11 cellular contexts compared by ENCODE assay signal in genomic region chr4:36325499-36325898, GRCh38. TPM values are rescaled to one million over a fixed set of nuclear protein-coding genes. Genes with fewer than 3 reads are reported as not detected.
DNase-seq lines count a peak whose midpoint lies in the region; ATAC-seq and TF ChIP-seq lines count a peak whose summit lies in the region.
"Had no signal": no experiment of that assay in that cellular context is flagged by ENCODE, and none has a peak within 500 bp of the region (broad histone marks: within the 10 kb centered on the region; RNA-seq: fewer than 3 reads in every experiment).

No MANE protein-coding gene starts in this region.

- H3K27me3 Mint-ChIP-seq in activated naive CD4-positive, alpha-beta T cell treated with anti-CD3 and anti-CD28 coated beads for 36 hours (ENCODE audit: low read depth): no peaks in the 10 kb centered on the region
- H3K27me3 Mint-ChIP-seq in stimulated activated naive CD8-positive, alpha-beta T cell treated with anti-CD3 and anti-CD28 coated beads, Interleukin-15, amount 100 ng/mL, for 72 hours: no peaks in the 10 kb centered on the region

- peak overlapping the region; percentile 59; the same call in 1 of the 2 replicates for H2AFZ ChIP-seq in OCI-LY7 (ENCODE audit: low read length)

- no peak overlapping the region for H3K4me3 Mint-ChIP-seq in activated naive CD4-positive, alpha-beta T cell treated with anti-CD3 and anti-CD28 coated beads for 36 hours
- peak overlapping the region; percentile 19 to 66 for H3K4me3 Mint-ChIP-seq in stimulated activated naive CD8-positive, alpha-beta T cell treated with anti-CD3 and anti-CD28 coated beads, Interleukin-15, amount 100 ng/mL, for 72 hours

- peaks cover 62% of the 10 kb centered on the region for H3K4me1 Mint-ChIP-seq in activated naive CD4-positive, alpha-beta T cell treated with anti-CD3 and anti-CD28 coated beads for 36 hours (ENCODE audit: low read depth)
- peaks cover 67% of the 10 kb centered on the region for H3K4me1 Mint-ChIP-seq in stimulated activated naive CD8-positive, alpha-beta T cell treated with anti-CD3 and anti-CD28 coated beads, Interleukin-15, amount 100 ng/mL, for 72 hours

- no peak overlapping the region for H3K4me3 ChIP-seq in OCI-LY7 (ENCODE audit: low read depth, low read length, poor library complexity, severe bottlenecking)

- peak; percentile 25 for DNase-seq in activated naive CD4-positive, alpha-beta T cell treated with anti-CD3 and anti-CD28 coated beads for 36 hours
- no peak for DNase-seq in activated naive CD4-positive, alpha-beta T cell treated with Interleukin-2 at 50 U/mL for 16 hours
- DNase-seq in OCI-LY7 (ENCODE audit: low spot score): peak; percentile 16
- DNase-seq in stimulated activated naive CD8-positive, alpha-beta T cell treated with anti-CD3 and anti-CD28 coated beads, Interleukin-15, amount 100 ng/mL, for 72 hours: no peak
- no peak for DNase-seq in RKO (ENCODE audit: low spot score)
- DNase-seq in NCI-H1436 (lab: John Stamatoyannopoulos, UW): no peak
- DNase-seq in putamen (ENCODE audit: low spot score): no peak
- DNase-seq: BE2C; effector CD8-positive, alpha-beta T cell; midbrain had no signal

- no peaks in the 10 kb centered on the region for H3K79me2 ChIP-seq in OCI-LY7 (ENCODE audit: insufficient read depth, low read depth, low read length)

- no peak overlapping the region for H3K27ac ChIP-seq in OCI-LY7 (ENCODE audit: low read depth, low read length, poor library complexity, severe bottlenecking)

- H3K4me1 ChIP-seq in OCI-LY7 (ENCODE audit: insufficient read depth, low read length, poor library complexity, severe bottlenecking): no peaks in the 10 kb centered on the region
- H3K4me1 ChIP-seq: BE2C had no signal

- POLR2A ChIA-PET in OCI-LY7 (lab: Charles Lee): interaction anchor here (1.2 to 1.3 kb wide), 2 partner anchors 11 to 72 kb away, joined by 3 to 5 read pairs; no protein-coding TSS in a partner anchor

- no peaks in the 10 kb centered on the region for H3K9me2 ChIP-seq in OCI-LY7 (ENCODE audit: insufficient read depth, low read length)

- no peaks in the 10 kb centered on the region for H3K9me3 ChIP-seq in OCI-LY7 (ENCODE audit: low read length)
- H3K9me3 ChIP-seq: BE2C had no signal

- TF ChIP-seq CTCF in OCI-LY7 (conservative IDR thresholded peaks at IDR 0.05; ENCODE audit: low read length): no peak

- intact Hi-C loops in activated naive CD4-positive, alpha-beta T cell treated with anti-CD3 and anti-CD28 coated beads for 36 hours (cut with micrococcal nuclease): loop anchor here (10.0 kb wide), 4 partner anchors 351 to 1989 kb away; partner anchors contain the start of genes PGM2 and TBC1D1
- intact Hi-C loops in OCI-LY7 (cut with micrococcal nuclease; ENCODE audit: unreplicated experiment): no loop called here

- CTCF ChIA-PET in activated naive CD4-positive, alpha-beta T cell treated with anti-CD3 and anti-CD28 coated beads for 36 hours (lab: Charles Lee): interaction anchor here (0.9 to 1.4 kb wide), 3 partner anchors 74 to 82 kb away, joined by 3 to 4 read pairs (median 3); partner anchors contain the start of gene ARAP2
- CTCF ChIA-PET in OCI-LY7 (lab: Charles Lee; ENCODE audit: unreplicated experiment): no interaction called here

- no peaks in the 10 kb centered on the region for H3K9me3 Mint-ChIP-seq in activated naive CD4-positive, alpha-beta T cell treated with anti-CD3 and anti-CD28 coated beads for 36 hours
- H3K9me3 Mint-ChIP-seq in stimulated activated naive CD8-positive, alpha-beta T cell treated with anti-CD3 and anti-CD28 coated beads, Interleukin-15, amount 100 ng/mL, for 72 hours: no peaks in the 10 kb centered on the region

- H3K27ac Mint-ChIP-seq in activated naive CD4-positive, alpha-beta T cell treated with anti-CD3 and anti-CD28 coated beads for 36 hours: peak overlapping the region; percentile 52
- H3K27ac Mint-ChIP-seq in stimulated activated naive CD8-positive, alpha-beta T cell treated with anti-CD3 and anti-CD28 coated beads, Interleukin-15, amount 100 ng/mL, for 72 hours: peak overlapping the region; percentile 28 to 88

- BruUV-seq in OCI-LY7 (replicated peaks; lab: Mats Ljungman, UMichigan): no TSS peak

- peak overlapping the region; percentile 9; the same call in 1 of the 2 replicates for H3K4me2 ChIP-seq in OCI-LY7 (ENCODE audit: low read length)

- peak; percentile 65 for ATAC-seq in HG02870 (IDR thresholded peaks at IDR 0.05; ENCODE audit: unreplicated experiment)
- ATAC-seq in stimulated activated naive CD8-positive, alpha-beta T cell treated with anti-CD3 and anti-CD28 coated beads, Interleukin-15, amount 100 ng/mL, for 72 hours: peak; percentile 62

- H4K20me1 ChIP-seq in OCI-LY7 (ENCODE audit: insufficient read depth, low read length): no peaks in the 10 kb centered on the region

- no peaks in the 10 kb centered on the region for H3K36me3 Mint-ChIP-seq in activated naive CD4-positive, alpha-beta T cell treated with anti-CD3 and anti-CD28 coated beads for 36 hours (ENCODE audit: low read depth)

- no peaks in the 10 kb centered on the region for H3K36me3 ChIP-seq in OCI-LY7 (ENCODE audit: insufficient read depth, low read length)
- H3K36me3 ChIP-seq: BE2C had no signal

RNA-seq across cellular contexts. Expression of gene DTHD1, which starts 44.1 kb away (rescaled TPM):
- under 1 TPM; 0.17 to 0.25 TPM for total RNA-seq in activated naive CD4-positive, alpha-beta T cell treated with anti-CD3 and anti-CD28 coated beads for 36 hours
- not detected in 2 replicates for total RNA-seq in OCI-LY7 (2014; rRNA removed; shearing (Covaris generic))
- total RNA-seq in OCI-LY7 (2022): not detected in 2 replicates

Comparison
In these comparisons a context has a peak if more than half of its experiments do, and no peak if none do; other contexts are left out.
1. DNase-seq: peak in activated naive CD4-positive, alpha-beta T cell treated with anti-CD3 and anti-CD28 coated beads for 36 hours (single experiment) and OCI-LY7 (single experiment); none in activated naive CD4-positive, alpha-beta T cell treated with Interleukin-2 at 50 U/mL for 16 hours (single experiment), stimulated activated naive CD8-positive, alpha-beta T cell treated with anti-CD3 and anti-CD28 coated beads, Interleukin-15, amount 100 ng/mL, for 72 hours (0 of 2), RKO (single experiment), NCI-H1436 (single experiment) and putamen (single experiment).